In the genomic region with DNA sequence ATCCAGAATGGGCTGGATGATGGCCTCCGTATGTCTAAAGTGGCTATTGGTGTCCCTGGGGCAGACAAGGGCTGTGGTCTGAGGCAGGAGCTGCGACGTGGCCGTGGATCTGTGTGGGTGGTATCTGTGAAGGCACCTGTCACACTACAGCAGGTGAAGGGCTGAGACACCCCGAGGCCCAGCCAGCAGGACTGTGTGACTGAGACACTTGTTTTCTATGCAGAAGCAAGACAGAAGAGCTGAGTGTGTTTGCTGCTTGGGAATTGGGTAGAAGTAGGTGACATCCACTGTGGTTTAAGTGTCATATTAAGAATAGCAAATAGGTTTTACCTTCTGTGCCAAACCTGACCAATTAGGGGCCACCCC, we compare ENCODE assay signal across 9 cellular contexts. TPM values are rescaled to one million over a fixed set of nuclear protein-coding genes. Genes with fewer than 3 reads are reported as not detected.
DNase-seq lines count a peak whose midpoint lies in the region; ATAC-seq and TF ChIP-seq lines count a peak whose summit lies in the region.
"Had no signal": no experiment of that assay in that cellular context is flagged by ENCODE, and none has a peak within 500 bp of the region (broad histone marks: within the 10 kb centered on the region; RNA-seq: fewer than 3 reads in every experiment).

No MANE protein-coding gene starts in this region.

- H3K4me3 Mint-ChIP-seq in activated naive CD4-positive, alpha-beta T cell treated with anti-CD3 and anti-CD28 coated beads for 36 hours = no peak overlapping the region
- H3K4me3 Mint-ChIP-seq in naive thymus-derived CD8-positive, alpha-beta T cell = no peak overlapping the region
- H3K4me3 Mint-ChIP-seq in activated CD4-positive, alpha-beta T cell treated with anti-CD3 and anti-CD28 coated beads, Interleukin-2, amount 10 ng/mL, durations not matched to agents 7 days and 5 days = no peak overlapping the region

- POLR2A ChIA-PET in naive thymus-derived CD8-positive, alpha-beta T cell (lab: Charles Lee) = no interaction called here
- POLR2A ChIA-PET in activated CD4-positive, alpha-beta T cell treated with anti-CD3 and anti-CD28 coated beads, Interleukin-2, amount 10 ng/mL, durations not matched to agents 7 days and 5 days (lab: Charles Lee) = no interaction called here

- no peaks in the 10 kb centered on the region for H3K27me3 Mint-ChIP-seq in activated naive CD4-positive, alpha-beta T cell treated with anti-CD3 and anti-CD28 coated beads for 36 hours (ENCODE audit: low read depth)
- no peaks in the 10 kb centered on the region for H3K27me3 Mint-ChIP-seq in naive thymus-derived CD8-positive, alpha-beta T cell
- H3K27me3 Mint-ChIP-seq in activated CD4-positive, alpha-beta T cell treated with anti-CD3 and anti-CD28 coated beads, Interleukin-2, amount 10 ng/mL, durations not matched to agents 7 days and 5 days = no peaks in the 10 kb centered on the region

- H3K4me1 ChIP-seq in upper lobe of right lung = peaks cover 8% of the 10 kb centered on the region

- no peaks in the 10 kb centered on the region for H3K27me3 ChIP-seq in upper lobe of right lung

- intact Hi-C loops in activated naive CD4-positive, alpha-beta T cell treated with anti-CD3 and anti-CD28 coated beads for 36 hours (cut with micrococcal nuclease) = no loop called here
- intact Hi-C loops in upper lobe of right lung (cut with DNase I) = no loop called here

- no peak overlapping the region for H3K4me3 ChIP-seq in upper lobe of right lung

- no peaks in the 10 kb centered on the region for H3K9me3 ChIP-seq in upper lobe of right lung

- H3K9me3 Mint-ChIP-seq in activated naive CD4-positive, alpha-beta T cell treated with anti-CD3 and anti-CD28 coated beads for 36 hours = no peaks in the 10 kb centered on the region
- H3K9me3 Mint-ChIP-seq in naive thymus-derived CD8-positive, alpha-beta T cell = no peaks in the 10 kb centered on the region
- H3K9me3 Mint-ChIP-seq in activated CD4-positive, alpha-beta T cell treated with anti-CD3 and anti-CD28 coated beads, Interleukin-2, amount 10 ng/mL, durations not matched to agents 7 days and 5 days = no peaks in the 10 kb centered on the region

- TF ChIP-seq CTCF in upper lobe of right lung (IDR thresholded peaks at IDR 0.05) = no peak

- CTCF ChIA-PET in activated naive CD4-positive, alpha-beta T cell treated with anti-CD3 and anti-CD28 coated beads for 36 hours (lab: Charles Lee) = interaction anchor here (1.1 kb wide), 1 partner anchor 74 kb away, joined by 3 read pairs; no protein-coding TSS in a partner anchor
- CTCF ChIA-PET in activated CD4-positive, alpha-beta T cell treated with anti-CD3 and anti-CD28 coated beads, Interleukin-2, amount 10 ng/mL, durations not matched to agents 7 days and 5 days (lab: Charles Lee) = interaction anchor here (1.2 to 1.3 kb wide), 2 partner anchors 28 to 77 kb away, joined by 3 read pairs; no protein-coding TSS in a partner anchor

- H3K27ac ChIP-seq in caudate nucleus (ENCODE audit: low read depth, low read length) (peak overlapping the region; percentile 96), upper lobe of right lung (no peak overlapping the region)

- peak overlapping the region; percentile 38 for H3K27ac Mint-ChIP-seq in activated naive CD4-positive, alpha-beta T cell treated with anti-CD3 and anti-CD28 coated beads for 36 hours
- peak overlapping the region in 8 of 10 donors; percentile 11 to 77 (median 58) for H3K27ac Mint-ChIP-seq in naive thymus-derived CD8-positive, alpha-beta T cell
- no peak overlapping the region for H3K27ac Mint-ChIP-seq in activated CD4-positive, alpha-beta T cell treated with anti-CD3 and anti-CD28 coated beads, Interleukin-2, amount 10 ng/mL, durations not matched to agents 7 days and 5 days

- DNase-seq in activated naive CD4-positive, alpha-beta T cell treated with anti-CD3 and anti-CD28 coated beads for 36 hours = peak; percentile 9
- no peak for DNase-seq in activated naive CD4-positive, alpha-beta T cell treated with Interleukin-2 at 50 U/mL for 16 hours
- DNase-seq in caudate nucleus (lab: John Stamatoyannopoulos, UW) (peak in 1 of 61 donors; percentile 28), upper lobe of right lung (peak; percentile 46)
- no peak for DNase-seq in naive thymus-derived CD8-positive, alpha-beta T cell
- no peak for DNase-seq in activated CD4-positive, alpha-beta T cell treated with anti-CD3 and anti-CD28 coated beads, Interleukin-2, amount 10 ng/mL, durations not matched to agents 7 days and 5 days
- DNase-seq: NCI-H1092 had no signal

- peaks cover 12% of the 10 kb centered on the region for H3K36me3 Mint-ChIP-seq in activated naive CD4-positive, alpha-beta T cell treated with anti-CD3 and anti-CD28 coated beads for 36 hours (ENCODE audit: low read depth)
- peaks cover 0 to 89% (median 14%) of the 10 kb centered on the region in 3 donors for H3K36me3 Mint-ChIP-seq in naive thymus-derived CD8-positive, alpha-beta T cell
- peaks cover 42% of the 10 kb centered on the region for H3K36me3 Mint-ChIP-seq in activated CD4-positive, alpha-beta T cell treated with anti-CD3 and anti-CD28 coated beads, Interleukin-2, amount 10 ng/mL, durations not matched to agents 7 days and 5 days (ENCODE audit: low read depth)

- ATAC-seq in naive thymus-derived CD8-positive, alpha-beta T cell = no peak
- ATAC-seq in upper lobe of right lung = no peak
- no peak for ATAC-seq in GM19328 (IDR thresholded peaks at IDR 0.05; ENCODE audit: unreplicated experiment)
- ATAC-seq in GM21619 (IDR thresholded peaks at IDR 0.05; ENCODE audit: unreplicated experiment) = no peak

- H3K4me1 Mint-ChIP-seq in activated naive CD4-positive, alpha-beta T cell treated with anti-CD3 and anti-CD28 coated beads for 36 hours (ENCODE audit: low read depth) = peaks cover 18% of the 10 kb centered on the region
- H3K4me1 Mint-ChIP-seq in naive thymus-derived CD8-positive, alpha-beta T cell = peaks cover 10 to 28% (median 16%) of the 10 kb centered on the region in 4 donors
- peaks cover 11% of the 10 kb centered on the region for H3K4me1 Mint-ChIP-seq in activated CD4-positive, alpha-beta T cell treated with anti-CD3 and anti-CD28 coated beads, Interleukin-2, amount 10 ng/mL, durations not matched to agents 7 days and 5 days

- H3K36me3 ChIP-seq in upper lobe of right lung = peaks cover 12% of the 10 kb centered on the region

RNA-seq across cellular contexts. Expression of gene AMPD3, which starts 35.0 kb away (rescaled TPM):
- total RNA-seq in activated naive CD4-positive, alpha-beta T cell treated with anti-CD3 and anti-CD28 coated beads for 36 hours = 10 to 100 TPM; 11.5 to 13.0 TPM
- 10 to 100 TPM; 24.9 to 28.0 TPM for total RNA-seq in naive thymus-derived CD8-positive, alpha-beta T cell
- polyA plus RNA-seq in naive thymus-derived CD8-positive, alpha-beta T cell = 10 to 100 TPM in 2 of 3 donors, 1 to 10 TPM in 1; 4.3 to 14.2 (median 10.6) TPM
- 11.6 TPM for total RNA-seq in upper lobe of right lung
- total RNA-seq in activated CD4-positive, alpha-beta T cell treated with anti-CD3 and anti-CD28 coated beads, Interleukin-2, amount 10 ng/mL, durations not matched to agents 7 days and 5 days = 10 to 100 TPM; 20.3 to 20.8 TPM

RNA-seq across cellular contexts. Expression of gene RNF141, which starts 51.0 kb away (rescaled TPM):
- 10 to 100 TPM; 20.9 to 21.8 TPM for total RNA-seq in activated naive CD4-positive, alpha-beta T cell treated with anti-CD3 and anti-CD28 coated beads for 36 hours
- 10 to 100 TPM; 18.8 to 19.3 TPM for total RNA-seq in naive thymus-derived CD8-positive, alpha-beta T cell
- 10 to 100 TPM; 20.5 to 22.9 (median 22.8) TPM for polyA plus RNA-seq in naive thymus-derived CD8-positive, alpha-beta T cell
- total RNA-seq in upper lobe of right lung = 50.0 TPM
- 10 to 100 TPM; 10.3 to 11.6 TPM for total RNA-seq in activated CD4-positive, alpha-beta T cell treated with anti-CD3 and anti-CD28 coated beads, Interleukin-2, amount 10 ng/mL, durations not matched to agents 7 days and 5 days

Comparison
In these comparisons a context has a peak if more than half of its experiments do, and no peak if none do; other contexts are left out.
1. DNase-seq: peak in activated naive CD4-positive, alpha-beta T cell treated with anti-CD3 and anti-CD28 coated beads for 36 hours (single experiment) and upper lobe of right lung (single experiment); none in activated naive CD4-positive, alpha-beta T cell treated with Interleukin-2 at 50 U/mL for 16 hours (single experiment), naive thymus-derived CD8-positive, alpha-beta T cell (0 of 10) and activated CD4-positive, alpha-beta T cell treated with anti-CD3 and anti-CD28 coated beads, Interleukin-2, amount 10 ng/mL, durations not matched to agents 7 days and 5 days (single experiment).